8 cellular contexts compared by ENCODE assay signal in the genomic region with DNA sequence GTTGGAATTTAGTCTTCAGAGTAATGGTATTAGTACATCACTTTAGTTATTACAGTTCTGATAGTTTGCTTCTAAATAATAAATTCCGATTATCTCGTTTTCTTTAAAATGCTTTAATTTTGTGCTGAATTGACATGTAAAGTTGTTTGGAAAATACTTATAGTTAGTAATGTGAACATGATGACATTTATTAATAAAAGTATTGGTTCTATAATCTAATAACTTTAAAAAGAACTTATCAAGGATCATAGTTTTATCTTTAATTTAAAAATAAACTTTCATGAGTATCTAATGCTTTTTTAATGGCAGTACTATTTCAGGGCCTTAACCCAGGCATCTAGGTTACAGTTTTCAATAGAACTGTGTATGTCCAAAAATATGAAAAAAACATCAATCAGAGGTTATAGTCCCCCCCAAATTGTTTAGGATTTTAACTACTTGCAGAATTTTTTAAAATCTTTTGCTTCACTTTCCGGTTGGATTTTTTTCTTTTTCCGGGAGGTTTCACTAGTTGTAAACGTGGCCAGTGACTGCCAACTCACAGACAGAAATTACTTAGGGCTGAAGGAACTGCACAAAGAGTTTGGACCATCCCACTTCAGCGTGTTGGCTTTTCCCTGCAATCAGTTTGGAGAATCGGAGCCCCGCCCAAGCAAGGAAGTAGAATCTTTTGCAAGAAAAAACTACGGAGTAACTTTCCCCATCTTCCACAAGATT. TPM values are rescaled to one million over a fixed set of nuclear protein-coding genes. Genes with fewer than 3 reads are reported as not detected.
DNase-seq lines count a peak whose midpoint lies in the region; ATAC-seq and TF ChIP-seq lines count a peak whose summit lies in the region.

No MANE protein-coding gene starts in this region.

- TF ChIP-seq CTCF in HCT116 (IDR thresholded peaks at IDR 0.05 in 2 of 3, conservative IDR thresholded peaks at IDR 0.05 in 1 of 3; ENCODE audit: borderline replicate concordance in 1 of 3, insufficient read depth in 1 of 3, low read depth in 2 of 3, low read length in 2 of 3) (no peak), brain (conservative IDR thresholded peaks at IDR 0.05) (no peak)

- peaks cover 11% of the 10 kb centered on the region for H3K27me3 Mint-ChIP-seq in brain

- H3K9ac ChIP-seq in HCT116 (ENCODE audit: low read length) (peak overlapping the region; percentile 60), iPS-20b (ENCODE audit: low read depth, low read length) (peak overlapping the region; percentile 88), stomach smooth muscle (ENCODE audit: low read length in 2 of 2) (peak overlapping the region in 1 of 2 donors; percentile 3)

- TF ChIP-seq POLR2A in HCT116 (IDR thresholded peaks at IDR 0.05; ENCODE audit: borderline replicate concordance, extremely low read depth, insufficient read depth, insufficient read length), result peak; percentile 23

- H3K9me3 ChIP-seq in HCT116 (ENCODE audit: control insufficient read depth in 1 of 2, insufficient read depth in 1 of 2, low read depth in 1 of 2, low read length in 2 of 2) (no peaks in the 10 kb centered on the region), iPS-20b (ENCODE audit: insufficient read depth, low read depth, low read length) (no peaks in the 10 kb centered on the region), stomach smooth muscle (ENCODE audit: control insufficient read depth in 2 of 2, low read length in 2 of 2) (peaks cover 0 to 3% of the 10 kb centered on the region in 2 donors)

- peaks cover 0 to 14% of the 10 kb centered on the region in 2 experiments; a peak in 1 of 4 replicates for H3K4me1 ChIP-seq in HCT116 (ENCODE audit: control insufficient read depth in 1 of 2, insufficient read depth in 2 of 2, low read length in 2 of 2)
- H3K4me1 ChIP-seq in iPS-20b (ENCODE audit: insufficient read depth, low read length), result peaks cover 6% of the 10 kb centered on the region; the same call in 1 of the 2 replicates
- H3K4me1 ChIP-seq in stomach smooth muscle (ENCODE audit: control insufficient read depth, insufficient read depth, low read length), result no peaks in the 10 kb centered on the region

- H3K27ac Mint-ChIP-seq in brain, result peak overlapping the region; percentile 71 to 97 (median 93)

- H3K9me3 Mint-ChIP-seq in brain, result peaks cover 0 to 3% (median 2%) of the 10 kb centered on the region in 5 experiments

- no peak for TF ChIP-seq RAD21 in HCT116 (IDR thresholded peaks at IDR 0.05; ENCODE audit: low read depth)

- peaks cover 19% of the 10 kb centered on the region for H3K4me1 Mint-ChIP-seq in brain

- RAD21 ChIA-PET in HCT116 (lab: Charles Lee; ENCODE audit: low non-redundant PET in 1 of 2, low total read pairs in 2 of 2, uncharacterized antibody in 2 of 2, unreplicated experiment in 2 of 2), result interaction anchor here in 1 of 2 experiments (1.5 kb wide), 2 partner anchors 201 to 255 kb away, joined by 5 to 10 read pairs; no protein-coding TSS in a partner anchor

- H3K9me2 ChIP-seq in HCT116 (ENCODE audit: insufficient read depth), result no peaks in the 10 kb centered on the region

- H3K27me3 ChIP-seq in HCT116 (ENCODE audit: insufficient read depth, low read length) (no peaks in the 10 kb centered on the region), iPS-20b (ENCODE audit: insufficient read depth, low read length) (no peaks in the 10 kb centered on the region), stomach smooth muscle (ENCODE audit: control insufficient read depth in 1 of 2, insufficient read depth in 2 of 2, low read length in 2 of 2) (peaks cover 3 to 20% of the 10 kb centered on the region in 2 donors)

- H3K4me3 Mint-ChIP-seq in brain, result peak overlapping the region; percentile 81 to 93 (median 86)

- no peaks in the 10 kb centered on the region for H4K20me1 ChIP-seq in HCT116 (ENCODE audit: insufficient read depth)

- peak overlapping the region; percentile 68 for H3K4me2 ChIP-seq in HCT116 (ENCODE audit: low read length)

- DNase-seq in HCT116 (ENCODE audit: low read depth, low spot score) (peak; percentile 63), DMS53 treated with DMSO at 0.1 percent for 48 hours (lab: John Stamatoyannopoulos, UW; ENCODE audit: unreplicated experiment) (no peak), GF-D8 (lab: John Stamatoyannopoulos, UW) (no peak)

- POLR2A ChIA-PET in HCT116 (lab: Charles Lee), result interaction anchor here (1.3 kb wide), 2 partner anchors 255 to 293 kb away, joined by 3 to 12 read pairs; no protein-coding TSS in a partner anchor

- H3K27ac ChIP-seq in HCT116 (ENCODE audit: low read depth, low read length) (peak overlapping the region; percentile 52), iPS-20b (ENCODE audit: low read length) (peak overlapping the region; percentile 85), stomach smooth muscle (ENCODE audit: low read length) (no peak overlapping the region)

- peak overlapping the region; percentile 91 for H2AFZ ChIP-seq in HCT116 (ENCODE audit: low read depth, low read length, poor library complexity, severe bottlenecking)

- H3K79me2 ChIP-seq in HCT116 (ENCODE audit: insufficient read depth, low read length), result peaks cover 6% of the 10 kb centered on the region; the same call in 1 of the 2 replicates

- peaks cover 7% of the 10 kb centered on the region for H3K36me3 Mint-ChIP-seq in brain

- peak; percentile 79 for ATAC-seq in HCT116
- ATAC-seq in GM18511 (IDR thresholded peaks at IDR 0.05; ENCODE audit: unreplicated experiment), result no peak
- no peak for ATAC-seq in HG02884 (IDR thresholded peaks at IDR 0.05; ENCODE audit: unreplicated experiment)

- H3K36me3 ChIP-seq in HCT116 (ENCODE audit: control insufficient read depth in 1 of 2, insufficient read depth in 2 of 2, low read length in 2 of 2) (peaks cover 4 to 9% of the 10 kb centered on the region in 2 experiments; a peak in 1 of 4 replicates), iPS-20b (ENCODE audit: insufficient read depth, low read depth, low read length) (peaks cover 32% of the 10 kb centered on the region), stomach smooth muscle (ENCODE audit: control insufficient read depth in 2 of 2, insufficient read depth in 2 of 2, low read length in 2 of 2) (no peaks in the 10 kb centered on the region)

- BruUV-seq in HCT116 (replicated peaks; lab: Mats Ljungman, UMichigan), result TSS peak; percentile 96

- CTCF ChIA-PET in HCT116 (lab: Charles Lee), result interaction anchor here (0.7 to 3.1 kb wide), 23 partner anchors 9 to 932 kb away, joined by 3 to 139 read pairs (median 6); partner anchors contain the start of gene CDC20B

- H3K4me3 ChIP-seq in HCT116 (replicated peaks in 1 of 2; ENCODE audit: low read depth in 1 of 2, low read length in 2 of 2) (peak overlapping the region; percentile 63 to 77), iPS-20b (ENCODE audit: low read length) (peak overlapping the region; percentile 87), stomach smooth muscle (ENCODE audit: low read length in 2 of 2) (peak overlapping the region; percentile 62 to 64)

- intact Hi-C loops in HCT116 (cut with micrococcal nuclease), result no loop called here

TF ChIP-seq in HCT116, 20 proteins besides CTCF, POLR2A, EP300 and RAD21 (continues in another document):
- no peak for TF ChIP-seq ZNF274 (IDR thresholded peaks at IDR 0.05; ENCODE audit: low read depth, low read length)
- TF ChIP-seq, protein P1, sequence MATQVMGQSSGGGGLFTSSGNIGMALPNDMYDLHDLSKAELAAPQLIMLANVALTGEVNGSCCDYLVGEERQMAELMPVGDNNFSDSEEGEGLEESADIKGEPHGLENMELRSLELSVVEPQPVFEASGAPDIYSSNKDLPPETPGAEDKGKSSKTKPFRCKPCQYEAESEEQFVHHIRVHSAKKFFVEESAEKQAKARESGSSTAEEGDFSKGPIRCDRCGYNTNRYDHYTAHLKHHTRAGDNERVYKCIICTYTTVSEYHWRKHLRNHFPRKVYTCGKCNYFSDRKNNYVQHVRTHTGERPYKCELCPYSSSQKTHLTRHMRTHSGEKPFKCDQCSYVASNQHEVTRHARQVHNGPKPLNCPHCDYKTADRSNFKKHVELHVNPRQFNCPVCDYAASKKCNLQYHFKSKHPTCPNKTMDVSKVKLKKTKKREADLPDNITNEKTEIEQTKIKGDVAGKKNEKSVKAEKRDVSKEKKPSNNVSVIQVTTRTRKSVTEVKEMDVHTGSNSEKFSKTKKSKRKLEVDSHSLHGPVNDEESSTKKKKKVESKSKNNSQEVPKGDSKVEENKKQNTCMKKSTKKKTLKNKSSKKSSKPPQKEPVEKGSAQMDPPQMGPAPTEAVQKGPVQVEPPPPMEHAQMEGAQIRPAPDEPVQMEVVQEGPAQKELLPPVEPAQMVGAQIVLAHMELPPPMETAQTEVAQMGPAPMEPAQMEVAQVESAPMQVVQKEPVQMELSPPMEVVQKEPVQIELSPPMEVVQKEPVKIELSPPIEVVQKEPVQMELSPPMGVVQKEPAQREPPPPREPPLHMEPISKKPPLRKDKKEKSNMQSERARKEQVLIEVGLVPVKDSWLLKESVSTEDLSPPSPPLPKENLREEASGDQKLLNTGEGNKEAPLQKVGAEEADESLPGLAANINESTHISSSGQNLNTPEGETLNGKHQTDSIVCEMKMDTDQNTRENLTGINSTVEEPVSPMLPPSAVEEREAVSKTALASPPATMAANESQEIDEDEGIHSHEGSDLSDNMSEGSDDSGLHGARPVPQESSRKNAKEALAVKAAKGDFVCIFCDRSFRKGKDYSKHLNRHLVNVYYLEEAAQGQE (IDR thresholded peaks at IDR 0.05; ENCODE audit: low read depth), result no peak
- no peak for TF ChIP-seq CBX3 (IDR thresholded peaks at IDR 0.05; ENCODE audit: low read depth)
- TF ChIP-seq, protein P2, sequence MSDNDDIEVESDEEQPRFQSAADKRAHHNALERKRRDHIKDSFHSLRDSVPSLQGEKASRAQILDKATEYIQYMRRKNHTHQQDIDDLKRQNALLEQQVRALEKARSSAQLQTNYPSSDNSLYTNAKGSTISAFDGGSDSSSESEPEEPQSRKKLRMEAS (IDR thresholded peaks at IDR 0.05), result peak; percentile 48; the same call in 1 of the 2 replicates

RNA-seq across cellular contexts. Expression of gene GPX8, which starts 0.7 kb away (rescaled TPM):
- 36.5 TPM for total RNA-seq in HCT116 (2021; ENCODE audit: unreplicated experiment)
- polyA plus RNA-seq in HCT116 (2012), result 10.8 and 18.1 TPM in 2 replicates
- polyA plus RNA-seq in brain (ENCODE audit: insufficient read depth, low read depth, low replicate concordance), result 1.2 TPM

RNA-seq across cellular contexts. Expression of gene CDC20B, which starts 12.3 kb away (rescaled TPM):
- total RNA-seq in HCT116 (2021; ENCODE audit: unreplicated experiment), result not detected
- polyA plus RNA-seq in HCT116 (2012), result 0.01 TPM in 1 of 2 replicates, not detected in the other
- 0.15 TPM for polyA plus RNA-seq in brain (ENCODE audit: insufficient read depth, low read depth, low replicate concordance)

RNA-seq across cellular contexts. Expression of gene GZMA, which starts 58.2 kb away (rescaled TPM):
- not detected for total RNA-seq in HCT116 (2021; ENCODE audit: unreplicated experiment)
- polyA plus RNA-seq in HCT116 (2012), result not detected in 2 replicates
- polyA plus RNA-seq in brain (ENCODE audit: insufficient read depth, low read depth, low replicate concordance), result 0.66 TPM
